Comparison of ENCODE assay signal across 8 cellular contexts in genomic region chr12:6607751-6608591, GRCh38. TPM values are rescaled to one million over a fixed set of nuclear protein-coding genes. Genes with fewer than 3 reads are reported as not detected.
A peak's percentile ranks its signal among the peaks of the same experiment; 100 is the strongest.
DNase-seq lines count a peak whose midpoint lies in the region; ATAC-seq and TF ChIP-seq lines count a peak whose summit lies in the region.

No MANE protein-coding gene starts in this region.

- intact Hi-C loops in dorsolateral prefrontal cortex (cut with DNase I) (loop anchor here in 1 of 2 donors (5.0 kb wide), 1 partner anchor 51 kb away; the partner anchor contains the start of gene IFFO1), tibial artery (cut with DNase I; ENCODE audit: low total_unique reads) (no loop called here)

- H3K36me3 ChIP-seq in WERI-Rb-1, result peaks cover 28% of the 10 kb centered on the region
- H3K36me3 ChIP-seq in muscle layer of duodenum (ENCODE audit: control insufficient read depth in 1 of 2, insufficient read depth in 2 of 2, low read length in 2 of 2), result no peaks in the 10 kb centered on the region
- H3K36me3 ChIP-seq in tibial artery, result no peaks in the 10 kb centered on the region

- H3K27ac ChIP-seq in WERI-Rb-1, result peak overlapping the region; percentile 88
- peak overlapping the region; percentile 34 to 97 (median 91) for H3K27ac ChIP-seq in dorsolateral prefrontal cortex
- peak overlapping the region; percentile 56 for H3K27ac ChIP-seq in muscle layer of duodenum (ENCODE audit: low read length)
- peak overlapping the region; percentile 98 to 100 for H3K27ac ChIP-seq in tibial artery

- H3K4me1 ChIP-seq in muscle layer of duodenum (ENCODE audit: control insufficient read depth in 1 of 2, insufficient read depth in 2 of 2, low read length in 2 of 2) (peaks cover 29 to 49% of the 10 kb centered on the region in 2 donors), tibial artery (peaks cover 4 to 57% (median 47%) of the 10 kb centered on the region in 4 donors)

- H3K9me3 ChIP-seq in WERI-Rb-1 (ENCODE audit: severe bottlenecking) (peaks cover 4% of the 10 kb centered on the region), muscle layer of duodenum (ENCODE audit: control insufficient read depth in 1 of 2, low read length in 2 of 2) (no peaks in the 10 kb centered on the region), tibial artery (no peaks in the 10 kb centered on the region)

- no peaks in the 10 kb centered on the region for H3K27me3 ChIP-seq in WERI-Rb-1 (ENCODE audit: insufficient read depth, low read depth, severe bottlenecking)
- no peaks in the 10 kb centered on the region for H3K27me3 ChIP-seq in dorsolateral prefrontal cortex
- no peaks in the 10 kb centered on the region for H3K27me3 ChIP-seq in muscle layer of duodenum (ENCODE audit: low read depth, low read length)
- H3K27me3 ChIP-seq in tibial artery, result no peaks in the 10 kb centered on the region

- H3K4me3 ChIP-seq in WERI-Rb-1 (ENCODE audit: low read depth, low read length) (peak overlapping the region; percentile 19), dorsolateral prefrontal cortex (peak overlapping the region in 14 of 59 donors; percentile 2 to 40 (median 24)), muscle layer of duodenum (ENCODE audit: low read depth in 1 of 2, low read length in 2 of 2) (peak overlapping the region in 1 of 2 donors; percentile 64), tibial artery (peak overlapping the region in 1 of 2 donors; percentile 0)

- peak; percentile 40 for DNase-seq in ELF-1 (ENCODE audit: low read depth, low spot score)
- DNase-seq in NCI-H446 treated with DMSO at 0.1 percent for 48 hours (lab: John Stamatoyannopoulos, UW), result peak; percentile 88
- DNase-seq in WERI-Rb-1, result peak; percentile 87
- DNase-seq in dorsolateral prefrontal cortex, result peak in 3 of 10 donors; percentile 59 to 81 (median 67)
- peak; percentile 58 to 77 for DNase-seq in tibial artery
- DNase-seq in foreskin melanocyte, result no peak

- ATAC-seq in HG03342 (IDR thresholded peaks at IDR 0.05; ENCODE audit: unreplicated experiment), result peak; percentile 39

- TF ChIP-seq CTCF in WERI-Rb-1 (IDR thresholded peaks at IDR 0.05; ENCODE audit: low read depth, low read length) (no peak), dorsolateral prefrontal cortex (IDR thresholded peaks at IDR 0.05 in 54 of 56, conservative IDR thresholded peaks at IDR 0.05 in 2 of 56; ENCODE audit: low read depth in 1 of 56, partially characterized antibody in 56 of 56) (no peak), tibial artery (IDR thresholded peaks at IDR 0.05) (no peak)

RNA-seq across cellular contexts. Expression of gene CHD4, which starts 0.8 kb away (rescaled TPM):
- total RNA-seq in dorsolateral prefrontal cortex, result 100 to 1,000 TPM; 139 to 266 (median 179) TPM

RNA-seq across cellular contexts. Expression of gene LPAR5, which starts 27.8 kb away (rescaled TPM):
- total RNA-seq in dorsolateral prefrontal cortex, result 10 to 100 TPM in 4 of 120 experiments, 1 to 10 TPM in 114, under 1 TPM in 2; 0.83 to 12.5 (median 4.8) TPM

RNA-seq across cellular contexts. Expression of gene ACRBP, which starts 39.3 kb away (rescaled TPM):
- 1 to 10 TPM in 108 of 120 experiments, under 1 TPM in 11, not detected in 1; 0.40 to 8.0 (median 2.0) TPM for total RNA-seq in dorsolateral prefrontal cortex

RNA-seq across cellular contexts. Expression of gene NOP2, which starts 39.9 kb away (rescaled TPM):
- total RNA-seq in dorsolateral prefrontal cortex, result 10 to 100 TPM; 17.8 to 57.6 (median 26.6) TPM

RNA-seq across cellular contexts. Expression of gene IFFO1, which starts 52.1 kb away (rescaled TPM):
- total RNA-seq in dorsolateral prefrontal cortex, result 10 to 100 TPM; 29.9 to 71.0 (median 45.2) TPM
